1 cellular context compared by ENCODE assay signal in the genomic region with DNA sequence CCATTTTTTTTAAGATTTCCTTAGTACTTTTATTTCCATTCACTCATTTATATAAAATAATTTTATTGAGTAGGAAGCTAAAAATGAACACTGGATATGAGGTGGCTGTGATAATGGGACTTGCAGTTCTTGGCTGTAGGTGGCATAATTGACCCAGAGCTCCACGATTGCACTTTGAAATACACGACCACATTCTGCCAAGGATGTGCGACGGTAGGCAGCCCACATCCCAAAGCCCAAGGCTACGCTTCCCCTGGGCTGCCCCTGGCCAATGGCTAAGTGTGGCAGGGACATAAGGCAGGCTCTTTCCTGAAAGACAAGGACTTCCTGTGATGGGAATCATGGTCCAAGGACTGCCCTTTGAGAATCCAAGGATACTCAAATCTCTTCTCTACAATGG.
A peak's percentile ranks its signal among the peaks of the same experiment; 100 is the strongest.
TF ChIP-seq lines count a peak whose summit lies in the region.

No MANE protein-coding gene starts in this region.

TF ChIP-seq in HepG2, 621 proteins besides CTCF, POLR2A, EP300 and RAD21:
- TF ChIP-seq, protein P1, sequence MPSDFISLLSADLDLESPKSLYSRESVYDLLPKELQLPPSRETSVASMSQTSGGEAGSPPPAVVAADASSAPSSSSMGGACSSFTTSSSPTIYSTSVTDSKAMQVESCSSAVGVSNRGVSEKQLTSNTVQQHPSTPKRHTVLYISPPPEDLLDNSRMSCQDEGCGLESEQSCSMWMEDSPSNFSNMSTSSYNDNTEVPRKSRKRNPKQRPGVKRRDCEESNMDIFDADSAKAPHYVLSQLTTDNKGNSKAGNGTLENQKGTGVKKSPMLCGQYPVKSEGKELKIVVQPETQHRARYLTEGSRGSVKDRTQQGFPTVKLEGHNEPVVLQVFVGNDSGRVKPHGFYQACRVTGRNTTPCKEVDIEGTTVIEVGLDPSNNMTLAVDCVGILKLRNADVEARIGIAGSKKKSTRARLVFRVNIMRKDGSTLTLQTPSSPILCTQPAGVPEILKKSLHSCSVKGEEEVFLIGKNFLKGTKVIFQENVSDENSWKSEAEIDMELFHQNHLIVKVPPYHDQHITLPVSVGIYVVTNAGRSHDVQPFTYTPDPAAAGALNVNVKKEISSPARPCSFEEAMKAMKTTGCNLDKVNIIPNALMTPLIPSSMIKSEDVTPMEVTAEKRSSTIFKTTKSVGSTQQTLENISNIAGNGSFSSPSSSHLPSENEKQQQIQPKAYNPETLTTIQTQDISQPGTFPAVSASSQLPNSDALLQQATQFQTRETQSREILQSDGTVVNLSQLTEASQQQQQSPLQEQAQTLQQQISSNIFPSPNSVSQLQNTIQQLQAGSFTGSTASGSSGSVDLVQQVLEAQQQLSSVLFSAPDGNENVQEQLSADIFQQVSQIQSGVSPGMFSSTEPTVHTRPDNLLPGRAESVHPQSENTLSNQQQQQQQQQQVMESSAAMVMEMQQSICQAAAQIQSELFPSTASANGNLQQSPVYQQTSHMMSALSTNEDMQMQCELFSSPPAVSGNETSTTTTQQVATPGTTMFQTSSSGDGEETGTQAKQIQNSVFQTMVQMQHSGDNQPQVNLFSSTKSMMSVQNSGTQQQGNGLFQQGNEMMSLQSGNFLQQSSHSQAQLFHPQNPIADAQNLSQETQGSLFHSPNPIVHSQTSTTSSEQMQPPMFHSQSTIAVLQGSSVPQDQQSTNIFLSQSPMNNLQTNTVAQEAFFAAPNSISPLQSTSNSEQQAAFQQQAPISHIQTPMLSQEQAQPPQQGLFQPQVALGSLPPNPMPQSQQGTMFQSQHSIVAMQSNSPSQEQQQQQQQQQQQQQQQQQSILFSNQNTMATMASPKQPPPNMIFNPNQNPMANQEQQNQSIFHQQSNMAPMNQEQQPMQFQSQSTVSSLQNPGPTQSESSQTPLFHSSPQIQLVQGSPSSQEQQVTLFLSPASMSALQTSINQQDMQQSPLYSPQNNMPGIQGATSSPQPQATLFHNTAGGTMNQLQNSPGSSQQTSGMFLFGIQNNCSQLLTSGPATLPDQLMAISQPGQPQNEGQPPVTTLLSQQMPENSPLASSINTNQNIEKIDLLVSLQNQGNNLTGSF (CRISPR knock-in tag; IDR thresholded peaks at IDR 0.05): no peak
- TF ChIP-seq STAG1 (CRISPR knock-in tag; IDR thresholded peaks at IDR 0.05): peak; percentile 51
